27 cellular contexts compared by ENCODE assay signal in the genomic region with DNA sequence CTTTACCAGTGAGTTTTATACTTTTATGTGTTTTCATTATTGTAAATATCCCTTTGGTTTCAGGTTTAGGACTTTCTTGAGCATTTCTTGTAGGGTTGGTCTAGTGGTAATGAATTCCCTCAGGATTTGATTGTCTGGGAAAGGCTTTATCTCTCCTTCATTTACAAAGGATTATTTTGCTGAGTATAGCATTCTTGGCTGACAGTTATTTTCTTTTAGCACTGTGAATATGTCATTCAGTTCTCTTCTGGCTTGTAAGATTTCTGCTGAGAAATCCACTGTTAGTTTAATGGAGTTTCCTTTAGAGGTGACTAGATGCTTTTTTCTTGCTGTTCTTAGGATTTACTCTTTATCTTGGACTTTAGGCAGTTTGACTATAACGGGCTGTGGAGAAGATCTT.
"Had no signal": no experiment of that assay in that cellular context is flagged by ENCODE, and none has a peak within 500 bp of the region (broad histone marks: within the 10 kb centered on the region; RNA-seq: fewer than 3 reads in every experiment).

No MANE protein-coding gene starts in this region.

- ATAC-seq: left colon; mucosa of descending colon; naive thymus-derived CD4-positive, alpha-beta T cell; natural killer cell treated with Interleukin-12 subunit alpha and Interleukin-12 subunit beta and Interleukin-15 and Interleukin-18, amount 100 ng/mL, for 72 hours; sciatic nerve; stimulated activated naive B cell treated with anti-CD40 and anti-IgM and Interleukin-4, amounts not matched to agents 10 μg/mL and 1 μg/mL and 100 μg/mL, for 72 hours; stimulated activated naive CD8-positive, alpha-beta T cell treated with anti-CD3 and anti-CD28 coated beads, Interleukin-15, Interleukin-2, amounts not matched to agents 100 U/mL and 50 U/mL, for 24 hours had no signal

- H3K4me3 ChIP-seq: left ventricle myocardium inferior, lung, mucosa of descending colon, ovary, right atrium auricular region, skin epidermis, stomach, testis, thyroid gland, transverse colon, upper lobe of left lung, vagina had no signal

- H3K9me3 ChIP-seq: testis, thyroid gland, vagina had no signal

- H3K27ac ChIP-seq: left ventricle myocardium inferior, ovary, right atrium auricular region, skin epidermis, stomach, testis, thyroid gland, transverse colon, upper lobe of left lung, vagina had no signal

- H3K27me3 ChIP-seq: ovary, right atrium auricular region, stomach, testis, thyroid gland, transverse colon, upper lobe of left lung, vagina had no signal

- FAIRE-seq: islet of Langerhans, kidney had no signal

- H3K4me1 ChIP-seq: left ventricle myocardium inferior, right atrium auricular region, stomach, testis, thyroid gland, transverse colon, upper lobe of left lung, vagina had no signal

- H3K36me3 ChIP-seq: left ventricle myocardium inferior, ovary, right atrium auricular region, stomach, thyroid gland, transverse colon, upper lobe of left lung, vagina had no signal

- DNase-seq: hypothalamus; immature natural killer cell; kidney; left colon; left ventricle myocardium inferior; midbrain; mucosa of descending colon; naive thymus-derived CD4-positive, alpha-beta T cell; ovary; stimulated activated CD4-positive, alpha-beta T cell treated with anti-CD3 and anti-CD28 coated beads, Interleukin-12 subunit alpha, Interleukin-12 subunit beta, amount 100 ng/mL, for 4 hours; stimulated activated CD4-positive, alpha-beta T cell treated with anti-CD3 and anti-CD28 coated beads, Interleukin-15, amount 100 ng/mL, for 24 hours; stimulated activated CD4-positive, alpha-beta T cell treated with anti-CD3 and anti-CD28 coated beads, Interleukin-2, amount 100 ng/mL, for 24 hours; stimulated activated CD4-positive, alpha-beta T cell treated with anti-CD3 and anti-CD28 coated beads, Interleukin-4, amount 100 ng/mL, for 1 hour; stimulated activated naive B cell treated with anti-CD40 and anti-IgM and Interleukin-4, amounts not matched to agents 10 μg/mL and 1 μg/mL and 100 μg/mL, for 72 hours; stimulated activated naive CD8-positive, alpha-beta T cell treated with anti-CD3 and anti-CD28 coated beads, Interleukin-15, Interleukin-2, amounts not matched to agents 100 U/mL and 50 U/mL, for 24 hours; stomach; testis; thyroid gland; transverse colon; upper lobe of left lung had no signal
